10 cellular contexts compared by ENCODE assay signal in genomic region chr1:111141803-111142202, GRCh38. TPM values are rescaled to one million over a fixed set of nuclear protein-coding genes. Genes with fewer than 3 reads are reported as not detected.
DNase-seq lines count a peak whose midpoint lies in the region; ATAC-seq and TF ChIP-seq lines count a peak whose summit lies in the region.
"Had no signal": no experiment of that assay in that cellular context is flagged by ENCODE, and none has a peak within 500 bp of the region (broad histone marks: within the 10 kb centered on the region; RNA-seq: fewer than 3 reads in every experiment).

No MANE protein-coding gene starts in this region.

- H3K27ac Mint-ChIP-seq in activated naive CD4-positive, alpha-beta T cell treated with anti-CD3 and anti-CD28 coated beads, Interleukin-2, amount 10 ng/mL, durations not matched to agents 7 days and 5 days, result no peak overlapping the region
- peak overlapping the region; percentile 16; the same call in 1 of the 2 replicates for H3K27ac Mint-ChIP-seq in WTC11

- CTCF ChIA-PET in activated naive CD4-positive, alpha-beta T cell treated with anti-CD3 and anti-CD28 coated beads, Interleukin-2, amount 10 ng/mL, durations not matched to agents 7 days and 5 days (lab: Charles Lee), result interaction anchor here (2.0 kb wide), 1 partner anchor 111 kb away, joined by 7 read pairs; no protein-coding TSS in a partner anchor
- CTCF ChIA-PET in WTC11 (lab: Charles Lee), result interaction anchor here (1.9 kb wide), 1 partner anchor 312 kb away, joined by 4 read pairs; no protein-coding TSS in a partner anchor

- ATAC-seq in WTC11 (no peak), thoracic aorta (ENCODE audit: insufficient number of reproducible peaks, low FRiP score, low read depth) (no peak), body of pancreas (no peak), left lung (no peak), GM21529 (IDR thresholded peaks at IDR 0.05; ENCODE audit: unreplicated experiment) (no peak)

- TF ChIP-seq CTCF in WTC11 (IDR thresholded peaks at IDR 0.05), result no peak
- no peak for TF ChIP-seq CTCF in thoracic aorta (IDR thresholded peaks at IDR 0.05)
- no peak for TF ChIP-seq CTCF in body of pancreas (IDR thresholded peaks at IDR 0.05)
- no peak for TF ChIP-seq CTCF in left lung (IDR thresholded peaks at IDR 0.05)

- H3K9me3 Mint-ChIP-seq in activated naive CD4-positive, alpha-beta T cell treated with anti-CD3 and anti-CD28 coated beads, Interleukin-2, amount 10 ng/mL, durations not matched to agents 7 days and 5 days, result no peaks in the 10 kb centered on the region
- no peaks in the 10 kb centered on the region for H3K9me3 Mint-ChIP-seq in WTC11

- no peaks in the 10 kb centered on the region for H3K9me3 ChIP-seq in iPS-20b (ENCODE audit: insufficient read depth, low read depth, low read length)
- no peaks in the 10 kb centered on the region for H3K9me3 ChIP-seq in thoracic aorta
- H3K9me3 ChIP-seq in body of pancreas, result no peaks in the 10 kb centered on the region
- no peaks in the 10 kb centered on the region for H3K9me3 ChIP-seq in left lung

- H3K4me3 ChIP-seq in iPS-20b (ENCODE audit: low read length), result peak overlapping the region; percentile 91
- peak overlapping the region; percentile 94 for H3K4me3 ChIP-seq in thoracic aorta
- no peak overlapping the region for H3K4me3 ChIP-seq in body of pancreas
- peak overlapping the region in 1 of 2 donors; percentile 73 for H3K4me3 ChIP-seq in left lung

- H3K27ac ChIP-seq in iPS-20b (ENCODE audit: low read length) (no peak overlapping the region), thoracic aorta (no peak overlapping the region), body of pancreas (no peak overlapping the region), left lung (peak overlapping the region in 1 of 2 donors; percentile 95)

- no peaks in the 10 kb centered on the region for H3K27me3 ChIP-seq in iPS-20b (ENCODE audit: insufficient read depth, low read length)
- no peaks in the 10 kb centered on the region for H3K27me3 ChIP-seq in thoracic aorta (replicated peaks; ENCODE audit: insufficient read depth)
- no peaks in the 10 kb centered on the region for H3K27me3 ChIP-seq in body of pancreas
- H3K27me3 ChIP-seq in left lung, result no peaks in the 10 kb centered on the region

- peaks cover 18% of the 10 kb centered on the region for H3K4me1 ChIP-seq in iPS-20b (ENCODE audit: insufficient read depth, low read length)
- H3K4me1 ChIP-seq in thoracic aorta (ENCODE audit: control insufficient read depth in 1 of 2, low read depth in 2 of 2), result peaks cover 23 to 26% of the 10 kb centered on the region in 2 donors
- peaks cover 36% of the 10 kb centered on the region for H3K4me1 ChIP-seq in body of pancreas
- H3K4me1 ChIP-seq in left lung, result peaks cover 5 to 62% of the 10 kb centered on the region in 2 donors

- H3K4me3 Mint-ChIP-seq in activated naive CD4-positive, alpha-beta T cell treated with anti-CD3 and anti-CD28 coated beads, Interleukin-2, amount 10 ng/mL, durations not matched to agents 7 days and 5 days, result peak overlapping the region; percentile 99
- H3K4me3 Mint-ChIP-seq in WTC11, result peak overlapping the region; percentile 99

- peaks cover 33% of the 10 kb centered on the region for H3K36me3 Mint-ChIP-seq in activated naive CD4-positive, alpha-beta T cell treated with anti-CD3 and anti-CD28 coated beads, Interleukin-2, amount 10 ng/mL, durations not matched to agents 7 days and 5 days
- peaks cover 10% of the 10 kb centered on the region; the same call in 1 of the 2 replicates for H3K36me3 Mint-ChIP-seq in WTC11

- intact Hi-C loops in body of pancreas (cut with DNase I), result no loop called here
- intact Hi-C loops in left lung (cut with DNase I), result no loop called here

- DNase-seq in activated naive CD4-positive, alpha-beta T cell treated with anti-CD3 and anti-CD28 coated beads, Interleukin-2, amount 10 ng/mL, durations not matched to agents 7 days and 5 days, result no peak
- DNase-seq in activated naive CD4-positive, alpha-beta T cell (lab: John Stamatoyannopoulos, UW), result no peak
- no peak for DNase-seq in WTC11 (ENCODE audit: low spot score)
- DNase-seq in thoracic aorta (ENCODE audit: low spot score), result no peak
- no peak for DNase-seq in body of pancreas
- no peak for DNase-seq in left lung
- DNase-seq: NCI-H1417; stimulated activated CD4-positive, alpha-beta T cell treated with anti-CD3 and anti-CD28 coated beads, Interleukin-15, amount 100 ng/mL, for 24 hours had no signal

- H3K4me1 Mint-ChIP-seq in activated naive CD4-positive, alpha-beta T cell treated with anti-CD3 and anti-CD28 coated beads, Interleukin-2, amount 10 ng/mL, durations not matched to agents 7 days and 5 days, result peaks cover 61% of the 10 kb centered on the region
- H3K4me1 Mint-ChIP-seq in WTC11, result peaks cover 28% of the 10 kb centered on the region

- no peak for TF ChIP-seq POLR2A in body of pancreas (IDR thresholded peaks at IDR 0.05)

- H3K36me3 ChIP-seq in iPS-20b (ENCODE audit: insufficient read depth, low read depth, low read length), result peaks cover 15% of the 10 kb centered on the region
- no peaks in the 10 kb centered on the region for H3K36me3 ChIP-seq in thoracic aorta
- H3K36me3 ChIP-seq in body of pancreas (replicated peaks in 1 of 2; ENCODE audit: insufficient read depth in 1 of 2, low read depth in 2 of 2), result no peaks in the 10 kb centered on the region
- peaks cover 0 to 14% of the 10 kb centered on the region in 2 donors for H3K36me3 ChIP-seq in left lung

- POLR2A ChIA-PET in WTC11 (lab: Charles Lee), result no interaction called here

- WGBS in body of pancreas, 2 donors, result 39 to 49% methylated on average over 2 of the region's 2 CpGs

- H3K27me3 Mint-ChIP-seq in activated naive CD4-positive, alpha-beta T cell treated with anti-CD3 and anti-CD28 coated beads, Interleukin-2, amount 10 ng/mL, durations not matched to agents 7 days and 5 days, result no peaks in the 10 kb centered on the region
- H3K27me3 Mint-ChIP-seq in WTC11 (ENCODE audit: low read depth), result no peaks in the 10 kb centered on the region

- H3K9ac ChIP-seq in iPS-20b (ENCODE audit: low read depth, low read length), result peak overlapping the region; percentile 84; the same call in 1 of the 2 replicates

TF ChIP-seq in WTC11, 78 proteins besides CTCF, POLR2A, EP300 and RAD21:
- TF ChIP-seq USF1 (CRISPR knock-in tag; IDR thresholded peaks at IDR 0.05), result no peak
- TF ChIP-seq CBFB (CRISPR knock-in tag; IDR thresholded peaks at IDR 0.05; ENCODE audit: low read depth), result no peak
- no peak for TF ChIP-seq ESRRA (CRISPR knock-in tag; IDR thresholded peaks at IDR 0.05; ENCODE audit: borderline replicate concordance)
- no peak for TF ChIP-seq KAT7 (CRISPR knock-in tag; IDR thresholded peaks at IDR 0.05; ENCODE audit: borderline replicate concordance)

RNA-seq across cellular contexts. Expression of gene CEPT1, which starts 1.8 kb away (rescaled TPM):
- total RNA-seq in WTC11 (2021), result 29.3 to 38.1 TPM (median 33.8 TPM) in 3 replicates
- total RNA-seq in thoracic aorta, result 10 to 100 TPM; 31.0 to 33.5 TPM
- 10 to 100 TPM; 16.9 to 26.0 TPM for total RNA-seq in body of pancreas
- 10 to 100 TPM; 40.4 to 54.2 TPM for total RNA-seq in left lung

RNA-seq across cellular contexts. Expression of gene DRAM2, which starts 1.9 kb away (rescaled TPM):
- total RNA-seq in WTC11 (2021) (34.3 to 43.8 TPM (median 37.7 TPM) in 3 replicates), thoracic aorta (10 to 100 TPM; 27.7 to 50.8 TPM), body of pancreas (10 to 100 TPM; 11.9 to 27.5 TPM), left lung (10 to 100 TPM; 41.3 to 57.7 TPM)

RNA-seq across cellular contexts. Expression of gene DENND2D, which starts 58.6 kb away (rescaled TPM):
- total RNA-seq in WTC11 (2021) (2.1 to 2.9 TPM (median 2.2 TPM) in 3 replicates), thoracic aorta (10 to 100 TPM; 15.8 to 19.8 TPM), body of pancreas (10 to 100 TPM; 16.1 to 35.3 TPM), left lung (10 to 100 TPM; 56.6 to 78.8 TPM)

Comparison
In these comparisons a context has a peak if more than half of its experiments do, and no peak if none do; other contexts are left out.
1. H3K4me3 ChIP-seq: peak in iPS-20b (single experiment) and thoracic aorta (single experiment); none in body of pancreas (0 of 2).